Comparison of ENCODE assay signal across 1 cellular context in genomic region chr7:93723424-93724124, GRCh38.
TF ChIP-seq lines count a peak whose summit lies in the region.

No MANE protein-coding gene starts in this region.

TF ChIP-seq in WTC11, 78 proteins besides CTCF, POLR2A, EP300 and RAD21 (continued from another document):
- TF ChIP-seq USF1 (CRISPR knock-in tag; IDR thresholded peaks at IDR 0.05) = no peak
